In genomic region chr19:1646149-1646930, GRCh38 we compare ENCODE assay signal across 29 cellular contexts. TPM values are rescaled to one million over a fixed set of nuclear protein-coding genes. Genes with fewer than 3 reads are reported as not detected.
DNase-seq lines count a peak whose midpoint lies in the region; ATAC-seq and TF ChIP-seq lines count a peak whose summit lies in the region.
"Had no signal": no experiment of that assay in that cellular context is flagged by ENCODE, and none has a peak within 500 bp of the region (broad histone marks: within the 10 kb centered on the region; RNA-seq: fewer than 3 reads in every experiment).

No MANE protein-coding gene starts in this region.

- peak overlapping the region; percentile 99 for H3K9ac ChIP-seq in BLaER1

- peaks cover 79% of the 10 kb centered on the region for H3K4me1 ChIP-seq in BLaER1

- H3K4me1 Mint-ChIP-seq in WTC11 (peaks cover 11% of the 10 kb centered on the region), neural crest cell (peaks cover 7% of the 10 kb centered on the region)

- peak overlapping the region; percentile 99 for H3K4me2 ChIP-seq in BLaER1

- no peak for TF ChIP-seq CTCF in GM20000 (IDR thresholded peaks at IDR 0.05; ENCODE audit: extremely low read depth, missing control alignments)
- TF ChIP-seq CTCF in WTC11 (IDR thresholded peaks at IDR 0.05): no peak
- no peak for TF ChIP-seq CTCF in neural crest cell (conservative IDR thresholded peaks at IDR 0.05)

- H3K36me3 Mint-ChIP-seq in WTC11 (peaks cover 47% of the 10 kb centered on the region), neural crest cell (ENCODE audit: low read depth) (peaks cover 8% of the 10 kb centered on the region)

- peak overlapping the region; percentile 100 for H3K27ac ChIP-seq in BLaER1
- H3K27ac ChIP-seq: breast epithelium, neutrophil, tibial nerve had no signal

- peaks cover 60% of the 10 kb centered on the region for H4K20me1 ChIP-seq in BLaER1

- peaks cover 87% of the 10 kb centered on the region for H3K36me3 ChIP-seq in BLaER1
- H3K36me3 ChIP-seq: breast epithelium, neutrophil had no signal

- CTCF ChIA-PET in WTC11 (lab: Charles Lee): no interaction called here

- ATAC-seq in WTC11: no peak
- ATAC-seq: activated CD4-positive, alpha-beta T cell treated with anti-CD3 and anti-CD28 coated beads for 36 hours; activated naive CD4-positive, alpha-beta T cell treated with anti-CD3 and anti-CD28 coated beads, Interleukin-2, amount 50 U/mL, for 72 hours; stimulated activated naive CD8-positive, alpha-beta T cell treated with anti-CD3 and anti-CD28 coated beads, Interleukin-15, amount 100 ng/mL, for 72 hours had no signal

- H3K27me3 Mint-ChIP-seq in WTC11 (ENCODE audit: low read depth): no peaks in the 10 kb centered on the region
- peaks cover 7% of the 10 kb centered on the region for H3K27me3 Mint-ChIP-seq in neural crest cell (ENCODE audit: low read depth)
- H3K27me3 Mint-ChIP-seq: activated CD4-positive, alpha-beta T cell treated with anti-CD3 and anti-CD28 coated beads for 36 hours; stimulated activated naive CD8-positive, alpha-beta T cell treated with anti-CD3 and anti-CD28 coated beads, Interleukin-15, amount 100 ng/mL, for 72 hours had no signal

- H3K9me3 Mint-ChIP-seq in WTC11 (no peaks in the 10 kb centered on the region), neural crest cell (no peaks in the 10 kb centered on the region)
- H3K9me3 Mint-ChIP-seq: activated naive CD4-positive, alpha-beta T cell treated with anti-CD3 and anti-CD28 coated beads, Interleukin-2, amount 50 U/mL, for 72 hours; stimulated activated naive CD8-positive, alpha-beta T cell treated with anti-CD3 and anti-CD28 coated beads, Interleukin-15, amount 100 ng/mL, for 72 hours; T-helper 1 cell treated with Interleukin-12 subunit alpha and Interleukin-12 subunit beta and Interleukin-4 antibody, amounts not matched to agents 30 μg/mL and 1 μg/mL, for 36 hours had no signal

- H3K9me3 ChIP-seq in BLaER1: no peaks in the 10 kb centered on the region
- H3K9me3 ChIP-seq: breast epithelium, neutrophil, tibial nerve had no signal

- no peak overlapping the region; the same call in 1 of the 2 replicates for H3K27ac Mint-ChIP-seq in WTC11
- no peak overlapping the region for H3K27ac Mint-ChIP-seq in neural crest cell (ENCODE audit: unreplicated experiment)
- H3K27ac Mint-ChIP-seq: activated CD4-positive, alpha-beta T cell treated with anti-CD3 and anti-CD28 coated beads for 36 hours; activated naive CD4-positive, alpha-beta T cell treated with anti-CD3 and anti-CD28 coated beads, Interleukin-2, amount 50 U/mL, for 72 hours; T-helper 1 cell treated with Interleukin-12 subunit alpha and Interleukin-12 subunit beta and Interleukin-4 antibody, amounts not matched to agents 30 μg/mL and 1 μg/mL, for 36 hours had no signal

- H3K4me3 Mint-ChIP-seq in WTC11 (no peak overlapping the region), neural crest cell (peak overlapping the region; percentile 19)
- H3K4me3 Mint-ChIP-seq: activated CD4-positive, alpha-beta T cell treated with anti-CD3 and anti-CD28 coated beads for 36 hours; stimulated activated naive CD8-positive, alpha-beta T cell treated with anti-CD3 and anti-CD28 coated beads, Interleukin-15, amount 100 ng/mL, for 72 hours; T-helper 1 cell treated with Interleukin-12 subunit alpha and Interleukin-12 subunit beta and Interleukin-4 antibody, amounts not matched to agents 30 μg/mL and 1 μg/mL, for 36 hours had no signal

- H3K27me3 ChIP-seq in BLaER1: no peaks in the 10 kb centered on the region
- H3K27me3 ChIP-seq: breast epithelium, tibial nerve had no signal

- POLR2A ChIA-PET in WTC11 (lab: Charles Lee): no interaction called here

- H3K4me3 ChIP-seq in BLaER1: peak overlapping the region; percentile 97
- H3K4me3 ChIP-seq: breast epithelium, tibial nerve had no signal

- peak; percentile 39 for DNase-seq in GM20000 (ENCODE audit: low spot score)
- DNase-seq in WTC11 (ENCODE audit: low spot score): peak; percentile 11
- no peak for DNase-seq in neural crest cell (ENCODE audit: low read depth, low spot score)
- DNase-seq in T1000 (lab: John Stamatoyannopoulos, UW): no peak
- no peak for DNase-seq in NCI-H510A (lab: John Stamatoyannopoulos, UW)
- DNase-seq in GF-D8 (lab: John Stamatoyannopoulos, UW): no peak
- DNase-seq: ACHN; activated CD4-positive, alpha-beta T cell treated with anti-CD3 and anti-CD28 coated beads for 36 hours; activated T-cell treated with anti-CD3 and anti-CD28 coated beads for 4 hours; C1 segment of cervical spinal cord; COR-L47; DMS53; effector CD8-positive, alpha-beta T cell; GDM1; glutamatergic neuron; GOT3; kidney glomerular epithelial cell; mammary epithelial cell; NCI-H1048; NCI-H1930; NCI-H526; stimulated activated CD4-positive, alpha-beta T cell treated with anti-CD3 and anti-CD28 coated beads, Interleukin-15, amount 100 ng/mL, for 24 hours; stimulated activated naive CD8-positive, alpha-beta T cell treated with anti-CD3 and anti-CD28 coated beads, Interleukin-15, amount 100 ng/mL, for 72 hours had no signal

TF ChIP-seq in WTC11, 78 proteins besides CTCF, POLR2A, EP300 and RAD21:
- TF ChIP-seq ZNF532 (CRISPR knock-in tag; IDR thresholded peaks at IDR 0.05; ENCODE audit: borderline replicate concordance): no peak
- TF ChIP-seq NFE2L1 (CRISPR knock-in tag; IDR thresholded peaks at IDR 0.05): no peak
- no peak for TF ChIP-seq CREB1 (CRISPR knock-in tag; IDR thresholded peaks at IDR 0.05)
- no peak for TF ChIP-seq GTF2I (CRISPR knock-in tag; conservative IDR thresholded peaks at IDR 0.05)
- no peak for TF ChIP-seq ZNF671 (CRISPR knock-in tag; IDR thresholded peaks at IDR 0.05)
- TF ChIP-seq CREM (CRISPR knock-in tag; IDR thresholded peaks at IDR 0.05): no peak
- TF ChIP-seq ARID4B (CRISPR knock-in tag; IDR thresholded peaks at IDR 0.05; ENCODE audit: borderline replicate concordance): no peak

RNA-seq across cellular contexts. Expression of gene TCF3, which starts 6.1 kb away (rescaled TPM):
- total RNA-seq in WTC11 (2021) (323 to 350 TPM (median 324 TPM) in 3 replicates), neural crest cell (348 and 354 TPM in 2 replicates)

RNA-seq across cellular contexts. Expression of gene UQCR11, which starts 41.1 kb away (rescaled TPM):
- total RNA-seq in WTC11 (2021) (195 to 198 TPM (median 196 TPM) in 3 replicates), neural crest cell (149 and 165 TPM in 2 replicates)

RNA-seq across cellular contexts. Expression of gene MBD3, which starts 53.7 kb away (rescaled TPM):
- total RNA-seq in WTC11 (2021) (90.2 to 94.8 TPM (median 93.2 TPM) in 3 replicates), neural crest cell (157 and 168 TPM in 2 replicates)

Comparison
In these comparisons a context has a peak if more than half of its experiments do, and no peak if none do; other contexts are left out.
1. DNase-seq: peak in GM20000 (single experiment) and WTC11 (single experiment); none in neural crest cell (single experiment), T1000 (single experiment), NCI-H510A (single experiment) and GF-D8 (single experiment).